Comparison of ENCODE assay signal across 8 cellular contexts in the genomic region with DNA sequence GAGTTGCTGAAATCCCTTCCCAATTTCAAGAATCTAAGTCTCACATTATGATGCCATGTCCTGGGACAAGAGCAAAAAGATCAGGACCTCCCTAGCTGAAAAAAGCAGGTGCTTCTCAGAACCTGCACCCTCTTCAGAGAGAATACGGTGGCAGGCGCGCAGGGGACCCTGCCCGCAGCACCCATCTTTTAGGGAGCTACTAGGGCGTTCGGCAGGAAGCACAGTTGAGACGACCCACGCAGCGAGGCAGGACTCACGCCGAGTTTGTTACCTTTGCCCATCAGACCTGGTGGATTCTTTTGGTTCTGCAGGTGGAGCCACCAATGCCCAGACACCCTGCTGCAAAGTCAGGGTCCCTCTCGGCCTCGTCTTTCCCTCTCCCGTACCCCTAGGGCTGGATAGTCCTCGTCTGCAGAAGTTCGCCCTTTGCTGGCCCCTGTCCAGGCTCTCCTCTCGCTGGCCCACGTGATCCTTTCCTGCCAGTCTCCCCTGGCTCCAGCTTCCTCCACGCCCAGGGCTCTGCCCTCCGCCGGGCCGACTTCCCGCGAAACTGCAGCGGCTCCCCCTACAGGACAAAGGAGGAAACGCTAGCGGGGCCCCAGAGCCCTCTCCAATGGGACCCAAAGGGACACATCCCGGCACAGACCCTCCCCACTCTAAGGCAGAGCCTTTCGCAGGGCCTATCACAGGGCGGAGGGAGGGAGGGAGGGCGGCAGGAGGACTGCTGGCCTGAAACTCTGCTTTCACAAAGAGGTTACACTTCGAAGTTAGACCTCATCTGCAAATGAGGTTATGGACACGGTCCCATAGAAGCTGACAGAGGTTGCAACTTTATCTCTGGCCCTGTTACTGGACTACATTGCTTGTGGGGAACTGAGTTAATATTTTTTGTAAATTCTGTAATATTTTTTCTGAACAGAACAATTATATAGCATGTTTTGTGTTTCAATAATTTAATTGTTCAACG. TPM values are rescaled to one million over a fixed set of nuclear protein-coding genes. Genes with fewer than 3 reads are reported as not detected.
DNase-seq lines count a peak whose midpoint lies in the region; ATAC-seq and TF ChIP-seq lines count a peak whose summit lies in the region.

No MANE protein-coding gene starts in this region.

- no peaks in the 10 kb centered on the region for H3K9me3 Mint-ChIP-seq in CD4-positive, alpha-beta T cell

- H3K27me3 Mint-ChIP-seq in CD4-positive, alpha-beta T cell = peaks cover 84% of the 10 kb centered on the region

- H3K27ac ChIP-seq in CD4-positive, alpha-beta T cell (ENCODE audit: low read depth, low read length) = no peak overlapping the region

- peaks cover 42% of the 10 kb centered on the region for H3K27me3 ChIP-seq in CD4-positive, alpha-beta T cell (ENCODE audit: control insufficient read depth, insufficient read depth, low read length)

- H3K4me3 Mint-ChIP-seq in CD4-positive, alpha-beta T cell = no peak overlapping the region

- peak; percentile 84 for TF ChIP-seq CTCF in CD4-positive, alpha-beta T cell (IDR thresholded peaks at IDR 0.05)

- no peaks in the 10 kb centered on the region for H3K9me3 ChIP-seq in CD4-positive, alpha-beta T cell (ENCODE audit: control insufficient read depth, low read length)

- no peaks in the 10 kb centered on the region for H3K4me1 Mint-ChIP-seq in CD4-positive, alpha-beta T cell (ENCODE audit: low read depth)

- ATAC-seq in CD4-positive, alpha-beta T cell (ENCODE audit: poor library complexity) = peak; percentile 94
- ATAC-seq in GM21786 (IDR thresholded peaks at IDR 0.05; ENCODE audit: unreplicated experiment) (peak; percentile 65), HG02571 (IDR thresholded peaks at IDR 0.05; ENCODE audit: unreplicated experiment) (no peak)
- peak; percentile 81 to 84 for ATAC-seq in activated CD4-positive, CD25-positive, alpha-beta regulatory T cell treated with anti-CD3 and anti-CD28 coated beads, Interleukin-2, amount 50 U/mL, for 24 hours

- intact Hi-C loops in CD4-positive, alpha-beta T cell (cut with DNase I, micrococcal nuclease) = loop anchor here (1.0 to 5.0 kb wide), 5 partner anchors 119 to 835 kb away; a partner anchor contains a TSS

- H3K36me3 Mint-ChIP-seq in CD4-positive, alpha-beta T cell (ENCODE audit: low read depth) = no peaks in the 10 kb centered on the region

- H3K27ac Mint-ChIP-seq in CD4-positive, alpha-beta T cell = no peak overlapping the region

- POLR2A ChIA-PET in CD4-positive, alpha-beta T cell (lab: Charles Lee) = interaction anchor here (0.6 to 1.0 kb wide), 2 partner anchors 246 to 357 kb away, joined by 3 read pairs; a partner anchor contains a TSS

- peak; percentile 47 to 77 (median 58) for DNase-seq in CD4-positive, alpha-beta T cell
- DNase-seq in NCI-H146 (lab: John Stamatoyannopoulos, UW) (peak; percentile 88), kidney tubule cell (ENCODE audit: low spot score) (peak; percentile 87)
- peak; percentile 50 for DNase-seq in central memory CD4-positive, alpha-beta T cell
- peak; percentile 73 for DNase-seq in stimulated activated CD4-positive, alpha-beta T cell treated with anti-CD3 and anti-CD28 coated beads, Interleukin-4, amount 100 ng/mL, for 1 hour

- CTCF ChIA-PET in CD4-positive, alpha-beta T cell (lab: Charles Lee) = interaction anchor here (0.7 kb wide), 1 partner anchor 23 kb away, joined by 3 read pairs; no protein-coding TSS in a partner anchor

RNA-seq across cellular contexts. Expression of a gene that starts 28.8 kb away (rescaled TPM):
- not detected for total RNA-seq in CD4-positive, alpha-beta T cell
